8 cellular contexts compared by ENCODE assay signal in genomic region chr13:51614350-51614786, GRCh38. TPM values are rescaled to one million over a fixed set of nuclear protein-coding genes. Genes with fewer than 3 reads are reported as not detected.
DNase-seq lines count a peak whose midpoint lies in the region; ATAC-seq and TF ChIP-seq lines count a peak whose summit lies in the region.

No MANE protein-coding gene starts in this region.

- H3K27ac Mint-ChIP-seq in stimulated activated naive B cell treated with anti-CD40 and anti-IgM and Interleukin-4, amounts not matched to agents 10 μg/mL and 1 μg/mL and 100 μg/mL, for 72 hours: peak overlapping the region; percentile 98

- H3K27me3 ChIP-seq in mammary epithelial cell (ENCODE audit: insufficient read depth, low read length): no peaks in the 10 kb centered on the region

- H2AFZ ChIP-seq in OCI-LY7 (ENCODE audit: low read length): peak overlapping the region; percentile 46; the same call in 1 of the 2 replicates
- H2AFZ ChIP-seq in mammary epithelial cell (ENCODE audit: low read depth, low read length): no peak overlapping the region

- H3K27me3 Mint-ChIP-seq in stimulated activated naive B cell treated with anti-CD40 and anti-IgM and Interleukin-4, amounts not matched to agents 10 μg/mL and 1 μg/mL and 100 μg/mL, for 72 hours: no peaks in the 10 kb centered on the region

- in situ Hi-C loops in mammary epithelial cell (cut with MboI; ENCODE audit: low sequenced_read_pairs in 2 of 2): no loop called here

- H3K4me1 Mint-ChIP-seq in stimulated activated naive B cell treated with anti-CD40 and anti-IgM and Interleukin-4, amounts not matched to agents 10 μg/mL and 1 μg/mL and 100 μg/mL, for 72 hours: peaks cover 31 to 60% of the 10 kb centered on the region in 2 donors

- no peak overlapping the region for H3K27ac ChIP-seq in OCI-LY7 (ENCODE audit: low read depth, low read length, poor library complexity, severe bottlenecking)
- H3K27ac ChIP-seq in mammary epithelial cell (ENCODE audit: insufficient read depth, low read depth, low read length): no peak overlapping the region

- BruUV-seq in OCI-LY7 (replicated peaks; lab: Mats Ljungman, UMichigan) (no TSS peak), mammary epithelial cell (replicated peaks; lab: Mats Ljungman, UMichigan) (no TSS peak)

- H3K4me2 ChIP-seq in OCI-LY7 (ENCODE audit: low read length) (peak overlapping the region; percentile 88), mammary epithelial cell (ENCODE audit: insufficient read depth, low read depth, low read length) (no peak overlapping the region)

- H3K9ac ChIP-seq in mammary epithelial cell (ENCODE audit: insufficient read depth, low read length): no peak overlapping the region

- dilution Hi-C loops in mammary epithelial cell (cut with HindIII; ENCODE audit: low sequenced_read_pairs): no loop called here

- DNase-seq in Right ventricle myocardium inferior (ENCODE audit: missing footprints): no peak
- no peak for DNase-seq in cardiac septum (ENCODE audit: low spot score)
- DNase-seq in OCI-LY7 (ENCODE audit: low spot score): peak; percentile 76
- DNase-seq in activated naive CD4-positive, alpha-beta T cell treated with anti-CD3 and anti-CD28 coated beads, Interleukin-2, amount 50 U/mL, for 16 hours: peak; percentile 39
- peak; percentile 65 for DNase-seq in medulla oblongata (ENCODE audit: extremely low spot score)
- DNase-seq in stimulated activated naive B cell treated with anti-CD40 and anti-IgM and Interleukin-4, amounts not matched to agents 10 μg/mL and 1 μg/mL and 100 μg/mL, for 72 hours: peak; percentile 21
- DNase-seq in mammary epithelial cell: no peak

- H3K79me2 ChIP-seq in OCI-LY7 (ENCODE audit: insufficient read depth, low read depth, low read length): no peaks in the 10 kb centered on the region
- peaks cover 92% of the 10 kb centered on the region for H3K79me2 ChIP-seq in mammary epithelial cell (ENCODE audit: insufficient read depth, low read length)

- intact Hi-C loops in Right ventricle myocardium inferior (cut with DNase I): loop anchor here (10.0 kb wide), 1 partner anchor 110 kb away; no protein-coding TSS in a partner anchor
- intact Hi-C loops in cardiac septum (cut with DNase I): no loop called here
- intact Hi-C loops in OCI-LY7 (cut with micrococcal nuclease; ENCODE audit: unreplicated experiment): no loop called here
- intact Hi-C loops in mammary epithelial cell (cut with micrococcal nuclease): no loop called here

- no peak for TF ChIP-seq CTCF in OCI-LY7 (conservative IDR thresholded peaks at IDR 0.05; ENCODE audit: low read length)
- TF ChIP-seq CTCF in mammary epithelial cell (conservative IDR thresholded peaks at IDR 0.05 in 1 of 2, IDR thresholded peaks at IDR 0.05 in 1 of 2; ENCODE audit: extremely low read depth in 1 of 2, insufficient read depth in 1 of 2, low read depth in 1 of 2, low read length in 2 of 2): no peak

- H3K9me3 ChIP-seq in OCI-LY7 (ENCODE audit: low read length) (no peaks in the 10 kb centered on the region; the same call in 1 of the 2 replicates), mammary epithelial cell (replicated peaks; ENCODE audit: insufficient read depth, low read length) (no peaks in the 10 kb centered on the region)

- CTCF ChIA-PET in OCI-LY7 (lab: Charles Lee; ENCODE audit: unreplicated experiment) (no interaction called here), mammary epithelial cell (lab: Charles Lee; ENCODE audit: low non-redundant PET) (no interaction called here)

- POLR2A ChIA-PET in OCI-LY7 (lab: Charles Lee): interaction anchor here (0.6 to 2.7 kb wide), 10 partner anchors 12 to 161 kb away, joined by 3 to 9 read pairs (median 3); partner anchors contain the start of gene INTS6

- WGBS in mammary epithelial cell (ENCODE audit: low coverage, missing lambda C conversion rate): 94% methylated on average over 8 of the region's 8 CpGs

- H3K9me2 ChIP-seq in OCI-LY7 (ENCODE audit: insufficient read depth, low read length): no peaks in the 10 kb centered on the region

- ATAC-seq in Right ventricle myocardium inferior: peak; percentile 71
- peak; percentile 88 for ATAC-seq in HG03064 (IDR thresholded peaks at IDR 0.05; ENCODE audit: low read depth, unreplicated experiment)
- peak; percentile 88 to 90 for ATAC-seq in stimulated activated naive B cell treated with anti-CD40 and anti-IgM and Interleukin-4, amounts not matched to agents 10 μg/mL and 1 μg/mL and 100 μg/mL, for 72 hours (replicated peaks)

- peaks cover 0 to 3% of the 10 kb centered on the region in 2 donors for H3K36me3 Mint-ChIP-seq in stimulated activated naive B cell treated with anti-CD40 and anti-IgM and Interleukin-4, amounts not matched to agents 10 μg/mL and 1 μg/mL and 100 μg/mL, for 72 hours

- no peaks in the 10 kb centered on the region for H3K9me3 Mint-ChIP-seq in stimulated activated naive B cell treated with anti-CD40 and anti-IgM and Interleukin-4, amounts not matched to agents 10 μg/mL and 1 μg/mL and 100 μg/mL, for 72 hours

- H4K20me1 ChIP-seq in OCI-LY7 (ENCODE audit: insufficient read depth, low read length) (peaks cover 4% of the 10 kb centered on the region; the same call in 1 of the 2 replicates), mammary epithelial cell (ENCODE audit: insufficient read depth, low read length) (no peaks in the 10 kb centered on the region)

- H3K36me3 ChIP-seq in OCI-LY7 (ENCODE audit: insufficient read depth, low read length): no peaks in the 10 kb centered on the region
- peaks cover 2% of the 10 kb centered on the region for H3K36me3 ChIP-seq in mammary epithelial cell (ENCODE audit: insufficient read depth, low read length)

- H3K4me3 Mint-ChIP-seq in stimulated activated naive B cell treated with anti-CD40 and anti-IgM and Interleukin-4, amounts not matched to agents 10 μg/mL and 1 μg/mL and 100 μg/mL, for 72 hours: peak overlapping the region; percentile 86 to 95

- H3K4me1 ChIP-seq in OCI-LY7 (ENCODE audit: insufficient read depth, low read length, poor library complexity, severe bottlenecking) (peaks cover 10% of the 10 kb centered on the region), mammary epithelial cell (ENCODE audit: insufficient read depth, low read length) (peaks cover 13% of the 10 kb centered on the region)

- H3K4me3 ChIP-seq in OCI-LY7 (ENCODE audit: low read depth, low read length, poor library complexity, severe bottlenecking): peak overlapping the region; percentile 46
- H3K4me3 ChIP-seq in mammary epithelial cell (replicated peaks in 1 of 3; ENCODE audit: insufficient read depth in 1 of 3, low read depth in 2 of 3, low read length in 3 of 3): no peak overlapping the region

RNA-seq across cellular contexts. Expression of gene WDFY2, which starts 30.1 kb away (rescaled TPM):
- 4.7 TPM for total RNA-seq in Right ventricle myocardium inferior
- 4.9 TPM for total RNA-seq in cardiac septum
- 6.4 and 8.2 TPM in 2 replicates for total RNA-seq in OCI-LY7 (2014; rRNA removed; shearing (Covaris generic))
- 18.1 and 18.5 TPM in 2 replicates for total RNA-seq in OCI-LY7 (2022)
- 10 to 100 TPM; 20.7 to 32.9 TPM for total RNA-seq in mammary epithelial cell
- 7.4 TPM for polyA plus RNA-seq in mammary epithelial cell
- 35.2 TPM for polyA minus RNA-seq in mammary epithelial cell

Comparison
In these comparisons a context has a peak if more than half of its experiments do, and no peak if none do; other contexts are left out.
1. DNase-seq: peak in OCI-LY7 (single experiment), activated naive CD4-positive, alpha-beta T cell treated with anti-CD3 and anti-CD28 coated beads, Interleukin-2, amount 50 U/mL, for 16 hours (single experiment), medulla oblongata (single experiment) and stimulated activated naive B cell treated with anti-CD40 and anti-IgM and Interleukin-4, amounts not matched to agents 10 μg/mL and 1 μg/mL and 100 μg/mL, for 72 hours (single experiment); none in Right ventricle myocardium inferior (single experiment), cardiac septum (single experiment) and mammary epithelial cell (single experiment).
2. Peak in every context shown above with its lines, with median percentiles within 50 percentile points of each other: ATAC-seq.